ENCODE assay signal across 14 cellular contexts in the genomic region with DNA sequence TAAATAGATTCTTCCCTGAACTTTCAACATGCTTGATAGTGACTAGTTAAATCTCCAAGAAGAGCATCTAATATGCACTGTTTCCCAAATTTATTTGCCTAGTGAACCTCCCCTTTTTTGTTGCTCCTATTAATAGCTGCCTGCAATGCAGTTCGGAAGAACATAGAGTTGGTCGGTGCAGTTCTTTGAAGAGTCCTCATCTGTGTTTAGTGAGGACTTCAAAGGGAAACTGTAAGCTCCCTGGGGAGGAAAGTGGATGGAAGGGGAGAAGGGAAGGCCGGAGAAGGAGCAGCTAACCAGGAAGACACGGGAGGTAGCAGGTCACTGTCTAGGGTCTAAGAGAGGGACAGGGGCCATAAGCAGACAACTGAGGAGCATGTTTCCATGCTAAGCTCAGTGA.
DNase-seq lines count a peak whose midpoint lies in the region; ATAC-seq and TF ChIP-seq lines count a peak whose summit lies in the region.
"Had no signal": no experiment of that assay in that cellular context is flagged by ENCODE, and none has a peak within 500 bp of the region (broad histone marks: within the 10 kb centered on the region; RNA-seq: fewer than 3 reads in every experiment).

No MANE protein-coding gene starts in this region.

- peak overlapping the region; percentile 2 for H3K4me3 Mint-ChIP-seq in activated T-cell treated with anti-CD3 and anti-CD28 coated beads, Interleukin-2, amount 50 U/mL, for 24 hours
- H3K4me3 Mint-ChIP-seq in central memory CD8-positive, alpha-beta T cell = peak overlapping the region; percentile 64
- H3K4me3 Mint-ChIP-seq in stimulated activated memory B cell treated with anti-CD40 and anti-IgM and Interleukin-4, amounts not matched to agents 10 μg/mL and 1 μg/mL and 100 μg/mL, for 72 hours = peak overlapping the region; percentile 37

- no peak for ATAC-seq in central memory CD8-positive, alpha-beta T cell (replicated peaks; ENCODE audit: extremely low read depth, poor library complexity, severe bottlenecking)
- no peak for ATAC-seq in stimulated activated memory B cell treated with anti-CD40 and anti-IgM and Interleukin-4, amounts not matched to agents 10 μg/mL and 1 μg/mL and 100 μg/mL, for 72 hours

- H3K9me3 Mint-ChIP-seq in activated T-cell treated with anti-CD3 and anti-CD28 coated beads, Interleukin-2, amount 50 U/mL, for 24 hours = no peaks in the 10 kb centered on the region
- no peaks in the 10 kb centered on the region for H3K9me3 Mint-ChIP-seq in central memory CD8-positive, alpha-beta T cell
- H3K9me3 Mint-ChIP-seq in stimulated activated memory B cell treated with anti-CD40 and anti-IgM and Interleukin-4, amounts not matched to agents 10 μg/mL and 1 μg/mL and 100 μg/mL, for 72 hours = no peaks in the 10 kb centered on the region

- TF ChIP-seq CTCF in NB4 (IDR thresholded peaks at IDR 0.05; ENCODE audit: low read depth, low read length) = no peak

- DNase-seq in activated T-cell treated with anti-CD3 and anti-CD28 coated beads, Interleukin-2, amount 50 U/mL, for 24 hours = no peak
- no peak for DNase-seq in activated T-cell treated with anti-CD3 and anti-CD28 coated beads, Interleukin-2, amount 50 U/mL, for 1 hour
- DNase-seq in NB4 (ENCODE audit: low read depth) = no peak
- DNase-seq in central memory CD8-positive, alpha-beta T cell (ENCODE audit: low spot score in 2 of 2) = no peak
- no peak for DNase-seq in NCI-H510A treated with DMSO at 0.1 percent for 48 hours (lab: John Stamatoyannopoulos, UW)
- DNase-seq in NCI-H2227 (lab: John Stamatoyannopoulos, UW; ENCODE audit: unreplicated experiment) = no peak
- no peak for DNase-seq in NCI-H1417 treated with DMSO at 0.1 percent for 48 hours (lab: John Stamatoyannopoulos, UW)
- DNase-seq: erythroblast, hypothalamus, NCI-H1092 treated with DMSO at 0.1 percent for 48 hours, NCI-H524, ovary had no signal

- H3K4me3 ChIP-seq in NB4 (ENCODE audit: low read depth, low read length) = peak overlapping the region; percentile 12
- H3K4me3 ChIP-seq: lung, ovary had no signal

- peaks cover 85% of the 10 kb centered on the region for H3K4me1 Mint-ChIP-seq in activated T-cell treated with anti-CD3 and anti-CD28 coated beads, Interleukin-2, amount 50 U/mL, for 24 hours (ENCODE audit: low read depth)
- peaks cover 70% of the 10 kb centered on the region for H3K4me1 Mint-ChIP-seq in central memory CD8-positive, alpha-beta T cell
- peaks cover 23% of the 10 kb centered on the region for H3K4me1 Mint-ChIP-seq in stimulated activated memory B cell treated with anti-CD40 and anti-IgM and Interleukin-4, amounts not matched to agents 10 μg/mL and 1 μg/mL and 100 μg/mL, for 72 hours

- no peak for TF ChIP-seq POLR2A in NB4 (IDR thresholded peaks at IDR 0.05; ENCODE audit: extremely low read depth, insufficient read length)

- H3K36me3 Mint-ChIP-seq in activated T-cell treated with anti-CD3 and anti-CD28 coated beads, Interleukin-2, amount 50 U/mL, for 24 hours (ENCODE audit: low read depth) = no peaks in the 10 kb centered on the region
- peaks cover 5% of the 10 kb centered on the region for H3K36me3 Mint-ChIP-seq in central memory CD8-positive, alpha-beta T cell (ENCODE audit: insufficient read depth)
- H3K36me3 Mint-ChIP-seq in stimulated activated memory B cell treated with anti-CD40 and anti-IgM and Interleukin-4, amounts not matched to agents 10 μg/mL and 1 μg/mL and 100 μg/mL, for 72 hours = no peaks in the 10 kb centered on the region

- peak overlapping the region; percentile 77 for H3K27ac Mint-ChIP-seq in activated T-cell treated with anti-CD3 and anti-CD28 coated beads, Interleukin-2, amount 50 U/mL, for 24 hours
- H3K27ac Mint-ChIP-seq in central memory CD8-positive, alpha-beta T cell (ENCODE audit: low read depth) = peak overlapping the region; percentile 82
- H3K27ac Mint-ChIP-seq in stimulated activated memory B cell treated with anti-CD40 and anti-IgM and Interleukin-4, amounts not matched to agents 10 μg/mL and 1 μg/mL and 100 μg/mL, for 72 hours = no peak overlapping the region

- no peaks in the 10 kb centered on the region for H3K27me3 Mint-ChIP-seq in activated T-cell treated with anti-CD3 and anti-CD28 coated beads, Interleukin-2, amount 50 U/mL, for 24 hours
- H3K27me3 Mint-ChIP-seq in central memory CD8-positive, alpha-beta T cell = no peaks in the 10 kb centered on the region
- peaks cover 48% of the 10 kb centered on the region for H3K27me3 Mint-ChIP-seq in stimulated activated memory B cell treated with anti-CD40 and anti-IgM and Interleukin-4, amounts not matched to agents 10 μg/mL and 1 μg/mL and 100 μg/mL, for 72 hours

Comparison
In these comparisons a context has a peak if more than half of its experiments do, and no peak if none do; other contexts are left out.
1. H3K4me3 Mint-ChIP-seq: peak in every context shown above with its lines; median percentile 64 in central memory CD8-positive, alpha-beta T cell; 37 in stimulated activated memory B cell treated with anti-CD40 and anti-IgM and Interleukin-4, amounts not matched to agents 10 μg/mL and 1 μg/mL and 100 μg/mL, for 72 hours; 2 in activated T-cell treated with anti-CD3 and anti-CD28 coated beads, Interleukin-2, amount 50 U/mL, for 24 hours.